In genomic region chr21:43369124-43369523, GRCh38 we compare ENCODE assay signal across 9 cellular contexts. TPM values are rescaled to one million over a fixed set of nuclear protein-coding genes. Genes with fewer than 3 reads are reported as not detected.
A peak's percentile ranks its signal among the peaks of the same experiment; 100 is the strongest.
DNase-seq lines count a peak whose midpoint lies in the region; ATAC-seq and TF ChIP-seq lines count a peak whose summit lies in the region.
"Had no signal": no experiment of that assay in that cellular context is flagged by ENCODE, and none has a peak within 500 bp of the region (broad histone marks: within the 10 kb centered on the region; RNA-seq: fewer than 3 reads in every experiment).

No MANE protein-coding gene starts in this region.

- H3K9me3 ChIP-seq in BE2C, result no peaks in the 10 kb centered on the region
- H3K9me3 ChIP-seq in WERI-Rb-1 (ENCODE audit: severe bottlenecking), result no peaks in the 10 kb centered on the region

- H3K4me1 ChIP-seq in BE2C, result peaks cover 52% of the 10 kb centered on the region

- H3K27ac ChIP-seq in WERI-Rb-1, result no peak overlapping the region

- H3K36me3 ChIP-seq in BE2C (no peaks in the 10 kb centered on the region), WERI-Rb-1 (no peaks in the 10 kb centered on the region)

- H3K27me3 ChIP-seq in BE2C (no peaks in the 10 kb centered on the region), WERI-Rb-1 (ENCODE audit: insufficient read depth, low read depth, severe bottlenecking) (no peaks in the 10 kb centered on the region)

- DNase-seq in BE2C, result peak; percentile 87
- DNase-seq in GM20000 (ENCODE audit: low spot score), result peak; percentile 52
- peak; percentile 73 for DNase-seq in SIG-M5 treated with dmso at 0.1 percent for 504 hours (lab: John Stamatoyannopoulos, UW; ENCODE audit: unreplicated experiment)
- DNase-seq in islet precursor cell, result peak; percentile 79
- DNase-seq in WERI-Rb-1, result no peak
- DNase-seq in cerebellar nuclear complex (lab: John Stamatoyannopoulos, UW), result no peak
- DNase-seq: NCI-H146 had no signal

- no peak for TF ChIP-seq CTCF in BE2C (IDR thresholded peaks at IDR 0.05; ENCODE audit: low read depth, low read length)
- TF ChIP-seq CTCF in GM20000 (IDR thresholded peaks at IDR 0.05; ENCODE audit: extremely low read depth, missing control alignments), result no peak
- TF ChIP-seq CTCF in WERI-Rb-1 (IDR thresholded peaks at IDR 0.05; ENCODE audit: low read depth, low read length), result no peak

- ATAC-seq in GM21423 (IDR thresholded peaks at IDR 0.05; ENCODE audit: unreplicated experiment) (no peak), HG03108 (IDR thresholded peaks at IDR 0.05; ENCODE audit: unreplicated experiment) (no peak)

- H3K4me3 ChIP-seq in BE2C (ENCODE audit: low read depth, low read length) (peak overlapping the region; percentile 46), WERI-Rb-1 (ENCODE audit: low read depth, low read length) (no peak overlapping the region)

RNA-seq across cellular contexts. Expression of gene SIK1, which starts 57.8 kb away (rescaled TPM):
- 0.49 TPM for polyA plus RNA-seq in BE2C (2012; ENCODE audit: insufficient read depth, insufficient read length, low read depth)

Comparison
In these comparisons a context has a peak if more than half of its experiments do, and no peak if none do; other contexts are left out.
1. DNase-seq: peak in BE2C (single experiment), GM20000 (single experiment), SIG-M5 treated with dmso at 0.1 percent for 504 hours (single experiment) and islet precursor cell (single experiment); none in WERI-Rb-1 (single experiment) and cerebellar nuclear complex (0 of 2).